ENCODE assay signal across 8 cellular contexts in the genomic region with DNA sequence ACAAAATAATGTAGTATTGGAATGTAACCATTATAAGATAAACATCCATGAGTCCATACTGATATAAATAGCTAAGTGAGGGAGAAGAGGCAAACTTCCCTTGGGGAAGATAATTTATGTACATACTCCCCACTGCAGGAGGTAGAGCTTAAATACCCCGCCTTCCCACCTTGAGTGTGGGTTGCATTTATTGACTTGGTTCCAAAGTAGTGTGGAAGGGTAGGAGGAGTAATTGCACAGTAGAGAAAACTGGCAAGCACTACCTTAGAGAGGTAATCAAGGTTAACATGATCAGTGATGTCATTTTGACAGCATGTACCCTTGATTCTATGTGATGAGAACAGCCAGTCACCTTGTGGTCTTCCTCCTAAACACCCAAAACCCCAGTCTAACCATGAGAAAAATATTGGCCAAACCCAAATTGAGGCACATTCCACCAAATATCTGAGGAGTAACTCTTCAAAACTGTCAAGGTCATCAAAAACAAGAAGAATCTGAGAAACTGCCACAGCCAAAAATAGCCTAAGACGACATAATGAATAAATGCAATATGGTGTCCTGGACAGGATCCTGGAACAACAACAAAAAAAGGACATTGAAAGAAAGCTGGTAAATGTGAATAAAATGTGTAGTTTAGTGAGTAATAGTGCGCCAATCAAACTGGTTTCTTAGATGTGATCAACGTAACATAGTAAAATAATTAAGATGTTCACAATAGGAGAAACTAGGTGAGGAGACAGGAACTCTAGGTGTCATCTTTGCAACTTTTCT. TPM values are rescaled to one million over a fixed set of nuclear protein-coding genes. Genes with fewer than 3 reads are reported as not detected.
DNase-seq lines count a peak whose midpoint lies in the region; ATAC-seq, FAIRE-seq and TF ChIP-seq lines count a peak whose summit lies in the region.

No MANE protein-coding gene starts in this region.

- H3K27ac ChIP-seq in left ventricle myocardium inferior (replicated peaks): peak overlapping the region; percentile 92
- H3K27ac ChIP-seq in K562 (ENCODE audit: extremely low read depth, low read depth, low read length): peak overlapping the region; percentile 82
- peak overlapping the region; percentile 84 for H3K27ac ChIP-seq in vagina

- H3K4me3 ChIP-seq in left ventricle myocardium inferior: peak overlapping the region; percentile 96
- peak overlapping the region; percentile 91 for H3K4me3 ChIP-seq in K562
- H3K4me3 ChIP-seq in vagina: peak overlapping the region; percentile 79 to 89

- H3K36me3 ChIP-seq in left ventricle myocardium inferior (peaks cover 6% of the 10 kb centered on the region), K562 (ENCODE audit: control insufficient read depth, insufficient read depth, low read length) (peaks cover 8% of the 10 kb centered on the region; the same call in 2 of the 3 replicates), vagina (no peaks in the 10 kb centered on the region)

- POLR2A ChIA-PET in K562 (lab: Yijun Ruan, JAX): interaction anchor here (0.8 to 1.7 kb wide), 5 partner anchors 11 to 885 kb away, joined by 3 to 7 read pairs (median 3); no protein-coding TSS in a partner anchor

- ATAC-seq in left ventricle myocardium superior (no peak), K562 (no peak), HG03460 (IDR thresholded peaks at IDR 0.05; ENCODE audit: unreplicated experiment) (no peak)

- peak overlapping the region in 1 of 2 experiments; percentile 80; a peak in 2 of 4 replicates for H3K9ac ChIP-seq in K562 (ENCODE audit: insufficient read depth in 1 of 2, low read depth in 2 of 2, low read length in 2 of 2)

- TF ChIP-seq POLR2A in K562 (conservative IDR thresholded peaks at IDR 0.05): no peak
- TF ChIP-seq POLR2A in vagina (IDR thresholded peaks at IDR 0.05): no peak

- peak overlapping the region; percentile 100 for H2AFZ ChIP-seq in K562 (ENCODE audit: low read depth, low read length)

- TF ChIP-seq EP300 in K562 (IDR thresholded peaks at IDR 0.05; ENCODE audit: low read length): no peak

- TSS peak; percentile 65 for BruUV-seq in K562 (replicated peaks; lab: Mats Ljungman, UMichigan)

- H3K79me2 ChIP-seq in K562 (ENCODE audit: control insufficient read depth, insufficient read depth, low read length): peaks cover 41% of the 10 kb centered on the region

- TF ChIP-seq CTCF in left ventricle myocardium inferior (IDR thresholded peaks at IDR 0.05; ENCODE audit: borderline replicate concordance) (no peak), K562 (IDR thresholded peaks at IDR 0.05 in 2 of 3, conservative IDR thresholded peaks at IDR 0.05 in 1 of 3; ENCODE audit: insufficient read depth in 2 of 3, low read depth in 1 of 3, low read length in 3 of 3) (no peak), mesothelial cell of epicardium (IDR thresholded peaks at IDR 0.05; ENCODE audit: unreplicated experiment) (no peak), vagina (IDR thresholded peaks at IDR 0.05) (no peak)

- WGBS in K562 (ENCODE audit: insufficient coverage, low coverage, missing lambda C conversion rate): 28% methylated on average over 4 of the region's 4 CpGs

- H3K9me3 Mint-ChIP-seq in mesothelial cell of epicardium: no peaks in the 10 kb centered on the region

- intact Hi-C loops in left ventricle myocardium inferior (cut with micrococcal nuclease): no loop called here
- intact Hi-C loops in left ventricle myocardium superior (cut with micrococcal nuclease): no loop called here
- intact Hi-C loops in K562 (cut with micrococcal nuclease): loop anchor here (2.0 kb wide), 1 partner anchor 25 kb away; no protein-coding TSS in a partner anchor
- intact Hi-C loops in vagina (cut with DNase I): no loop called here

- TF ChIP-seq RAD21 in K562 (CRISPR knock-in tag; conservative IDR thresholded peaks at IDR 0.05 in 1 of 2, IDR thresholded peaks at IDR 0.05 in 1 of 2): no peak; a peak in 1 of 4 replicates

- H3K27me3 Mint-ChIP-seq in mesothelial cell of epicardium (ENCODE audit: low read depth): no peaks in the 10 kb centered on the region

- peak overlapping the region; percentile 87 for H3K4me3 Mint-ChIP-seq in mesothelial cell of epicardium

- no peaks in the 10 kb centered on the region for H3K9me3 ChIP-seq in left ventricle myocardium inferior (replicated peaks)
- H3K9me3 ChIP-seq in K562 (replicated peaks; ENCODE audit: control insufficient read depth, insufficient read depth, low read depth, low read length): no peaks in the 10 kb centered on the region
- no peaks in the 10 kb centered on the region for H3K9me3 ChIP-seq in vagina

- H4K20me1 ChIP-seq in K562 (replicated peaks; ENCODE audit: control insufficient read depth, insufficient read depth, low read length): no peaks in the 10 kb centered on the region

- H3K4me2 ChIP-seq in K562 (ENCODE audit: insufficient read depth, low read length): peak overlapping the region; percentile 92

- in situ Hi-C loops in K562 (cut with MboI): no loop called here

- H3K27ac Mint-ChIP-seq in mesothelial cell of epicardium: peak overlapping the region; percentile 94

- H3K9me1 ChIP-seq in K562 (ENCODE audit: control insufficient read depth, insufficient read depth, low read length): no peaks in the 10 kb centered on the region

- H3K4me1 ChIP-seq in left ventricle myocardium inferior (peaks cover 30% of the 10 kb centered on the region), K562 (replicated peaks in 1 of 2; ENCODE audit: control insufficient read depth in 2 of 2, insufficient read depth in 2 of 2, low read length in 2 of 2) (peaks cover 11 to 16% of the 10 kb centered on the region in 2 experiments; a peak in 3 of 5 replicates), vagina (peaks cover 34% of the 10 kb centered on the region)

- no peak for DNase-seq in left ventricle myocardium inferior
- DNase-seq in left ventricle myocardium superior: no peak
- DNase-seq in K562 (ENCODE audit: extremely low read depth in 1 of 4, low spot score in 3 of 4): no peak
- DNase-seq in mesothelial cell of epicardium (ENCODE audit: low spot score in 2 of 2, unreplicated experiment in 2 of 2): no peak
- no peak for DNase-seq in vagina (ENCODE audit: extremely low spot score in 2 of 2)
- DNase-seq in NCI-H446 (lab: John Stamatoyannopoulos, UW): no peak
- no peak for DNase-seq in effector CD8-positive, alpha-beta T cell (lab: John Stamatoyannopoulos, UW)

- H3K36me3 Mint-ChIP-seq in mesothelial cell of epicardium: peaks cover 3% of the 10 kb centered on the region

- peak; percentile 6 for FAIRE-seq in K562 (lab: Jason Lieb, UNC)

- H3K27me3 ChIP-seq in left ventricle myocardium inferior (ENCODE audit: low read depth) (no peaks in the 10 kb centered on the region), K562 (ENCODE audit: control insufficient read depth in 2 of 2, insufficient read depth in 2 of 2, low read length in 2 of 2) (no peaks in the 10 kb centered on the region), vagina (no peaks in the 10 kb centered on the region)

- peaks cover 29% of the 10 kb centered on the region for H3K4me1 Mint-ChIP-seq in mesothelial cell of epicardium

- CTCF ChIA-PET in K562 (lab: Yijun Ruan, JAX; ENCODE audit: low intra/inter-chr PET ratio): no interaction called here

TF ChIP-seq in K562, 482 proteins besides CTCF, POLR2A, EP300 and RAD21 (continues in another document):
- no peak for TF ChIP-seq TSC22D4 (tag; IDR thresholded peaks at IDR 0.05)
- 0 out of 2 replicates have a peak, but pooled peaks have one; percentile 53 for TF ChIP-seq DNMT1 (IDR thresholded peaks at IDR 0.05)
- no peak for TF ChIP-seq COPS2 (conservative IDR thresholded peaks at IDR 0.05)
- 0 out of 2 replicates have a peak, but pooled peaks have one; percentile 4 for TF ChIP-seq ZNF551 (CRISPR knock-in tag; IDR thresholded peaks at IDR 0.05)
- no peak for TF ChIP-seq RNF2 (IDR thresholded peaks at IDR 0.05)
- no peak for TF ChIP-seq ZBTB7A (IDR thresholded peaks at IDR 0.05; ENCODE audit: borderline replicate concordance, control insufficient read depth, low read depth, low read length)
- no peak for TF ChIP-seq ZNF75A (CRISPR knock-in tag; IDR thresholded peaks at IDR 0.05)
- no peak for TF ChIP-seq OTX1 (CRISPR knock-in tag; IDR thresholded peaks at IDR 0.05)
- TF ChIP-seq ZNF785 (CRISPR knock-in tag; IDR thresholded peaks at IDR 0.05): no peak
- no peak for TF ChIP-seq RBM17 (IDR thresholded peaks at IDR 0.05; ENCODE audit: borderline replicate concordance, low read depth, low read length)
- no peak for TF ChIP-seq ZNF124 (CRISPR knock-in tag; IDR thresholded peaks at IDR 0.05)
- TF ChIP-seq GATA2 (CRISPR knock-in tag; IDR thresholded peaks at IDR 0.05): no peak
- no peak for TF ChIP-seq CCAR2 (IDR thresholded peaks at IDR 0.05; ENCODE audit: low read depth, low read length)
- no peak for TF ChIP-seq ESRRB (CRISPR knock-in tag; IDR thresholded peaks at IDR 0.05; ENCODE audit: borderline replicate concordance)
- TF ChIP-seq TFAM (CRISPR knock-in tag; conservative IDR thresholded peaks at IDR 0.05): no peak
- TF ChIP-seq ZNF354B (CRISPR knock-in tag; IDR thresholded peaks at IDR 0.05): no peak
- no peak for TF ChIP-seq NR2C1 (IDR thresholded peaks at IDR 0.05)
- no peak for TF ChIP-seq NR2C1 (tag; IDR thresholded peaks at IDR 0.05)
- TF ChIP-seq POLR2H (tag; IDR thresholded peaks at IDR 0.05; ENCODE audit: low read depth): 0 out of 2 replicates have a peak, but pooled peaks have one; percentile 68

RNA-seq across cellular contexts. Expression of a gene that starts 0.8 kb away (rescaled TPM):
- 14.6 TPM for total RNA-seq in left ventricle myocardium inferior
- total RNA-seq in left ventricle myocardium superior: 15.5 TPM
- total RNA-seq in K562 (2011; cell fraction: chromatin; rRNA removed; ENCODE audit: low replicate concordance): 123 and 357 TPM in 2 replicates
- 80.2 and 91.3 TPM in 2 replicates for total RNA-seq in K562 (2011; cell fraction: nucleolus; rRNA removed)
- total RNA-seq in K562 (2011; cell fraction: nucleoplasm; rRNA removed): 134 and 162 TPM in 2 replicates
- 74.1 and 81.9 TPM in 2 replicates for total RNA-seq in K562 (2014; rRNA removed)
- total RNA-seq in K562 (2014; rRNA removed; fragmentation: Illumina TruSeq; extraction: Trizol): 100 and 101 TPM in 2 replicates
- 74.6 and 75.2 TPM in 2 replicates for total RNA-seq in K562 (2015; rRNA removed; fragmentation: Illumina TruSeq; extraction: Trizol)
- total RNA-seq in K562 (2021): 91.7 and 102 TPM in 2 replicates
- polyA plus RNA-seq in K562 (2011; rRNA removed): 106 and 114 TPM in 2 replicates
- 78.3 and 108 TPM in 2 replicates for polyA plus RNA-seq in K562 (2011; cell fraction: cytosol; rRNA removed)
- 46.6 and 68.4 TPM in 2 replicates for polyA plus RNA-seq in K562 (2011; cell fraction: nucleus; rRNA removed)
- polyA plus RNA-seq in K562 (2012): 50.0 and 65.9 TPM in 2 replicates
- 87.0 and 111 TPM in 2 replicates for polyA plus RNA-seq in K562 (2014; fragmentation: Illumina TruSeq; extraction: Trizol)
- polyA plus RNA-seq in K562 (2014; fragmentation: Nextera tagmentation; extraction: Ambion mirVana): 10 to 100 TPM; 35.7 to 52.2 TPM
- polyA plus RNA-seq in K562 (2014; rRNA removed): 74.3 and 101 TPM in 2 replicates
- polyA minus RNA-seq in K562 (2011; rRNA and poly(A)+ RNA removed): 134 and 158 TPM in 2 replicates
- 56.0 and 69.2 TPM in 2 replicates for polyA minus RNA-seq in K562 (2011; cell fraction: cytosol; rRNA and poly(A)+ RNA removed)
- polyA minus RNA-seq in K562 (2011; cell fraction: nucleus; rRNA and poly(A)+ RNA removed): 44.8 and 79.4 TPM in 2 replicates
- 42.9 to 48.7 TPM (median 46.8 TPM) in 3 replicates for total RNA-seq in mesothelial cell of epicardium
- total RNA-seq in vagina: 28.7 TPM
